Comparison of ENCODE assay signal across 26 cellular contexts in genomic region chr14:39843881-39844280, GRCh38.
"Had no signal": no experiment of that assay in that cellular context is flagged by ENCODE, and none has a peak within 500 bp of the region (broad histone marks: within the 10 kb centered on the region; RNA-seq: fewer than 3 reads in every experiment).

No MANE protein-coding gene starts in this region.

- H3K9ac ChIP-seq: KMS-11, SK-N-SH had no signal

- H3K27me3 ChIP-seq: adrenal gland, brain microvascular endothelial cell, SJCRH30 had no signal

- H3K4me3 ChIP-seq: adrenal gland, SJCRH30 had no signal

- DNase-seq: activated CD4-positive, alpha-beta T cell treated with anti-CD3 and anti-CD28 coated beads, Interleukin-2, amount 10 ng/mL, durations not matched to agents 24 days and 14 days; activated CD4-positive, alpha-beta T cell treated with anti-CD3 and anti-CD28 coated beads, Interleukin-2, amount 50 U/mL, for 48 hours; activated CD8-positive, alpha-beta T cell treated with anti-CD3 and anti-CD28 coated beads, Interleukin-2, amount 10 ng/mL, durations not matched to agents 7 days and 5 days; activated gamma-delta T cell; activated naive CD4-positive, alpha-beta T cell treated with Interleukin-2 at 50 U/mL for 16 hours; activated naive CD8-positive, alpha-beta T cell treated with anti-CD3 and anti-CD28 coated beads, Interleukin-2, amount 10 ng/mL, durations not matched to agents 7 days and 5 days; activated T-cell treated with anti-CD3 and anti-CD28 coated beads, Interleukin-2, amount 50 U/mL, for 24 hours; adrenal gland; brain microvascular endothelial cell; central memory CD4-positive, alpha-beta T cell; MM.1S; MV-4-11; NCI-H1092; NCI-H146; NCI-H187; NCI-H2029 treated with DMSO at 0.1 percent for 48 hours; NCI-H2107; NCI-H226; NCI-H446 treated with DMSO at 0.1 percent for 48 hours; NCI-H526; NCI-H774; SHP77; SJCRH30; SK-N-SH had no signal

- H3K9me3 ChIP-seq: adrenal gland, SJCRH30, SK-N-SH had no signal

- ATAC-seq: activated CD8-positive, alpha-beta T cell treated with anti-CD3 and anti-CD28 coated beads, Interleukin-2, amount 10 ng/mL, durations not matched to agents 7 days and 5 days; Panc1 had no signal

- H3K4me1 ChIP-seq: adrenal gland, SJCRH30 had no signal

- H3K27ac ChIP-seq: adrenal gland, brain microvascular endothelial cell, KMS-11, SJCRH30 had no signal

- H3K4me2 ChIP-seq: KMS-11, SK-N-SH had no signal

- H3K36me3 ChIP-seq: adrenal gland, brain microvascular endothelial cell, SJCRH30 had no signal
